In genomic region chr16:50646345-50646744, GRCh38 we compare ENCODE assay signal across 3 cellular contexts.
TF ChIP-seq lines count a peak whose summit lies in the region.

No MANE protein-coding gene starts in this region.

TF ChIP-seq in GM23338, 12 proteins besides CTCF, POLR2A, EP300 and RAD21 (continues in another document):
- TF ChIP-seq EZH2phosphoT487 (IDR thresholded peaks at IDR 0.05; ENCODE audit: unreplicated experiment) = no peak
- no peak for TF ChIP-seq ZNF462 (CRISPR knock-in tag; IDR thresholded peaks at IDR 0.05)
- no peak for TF ChIP-seq JUNB (IDR thresholded peaks at IDR 0.05; ENCODE audit: unreplicated experiment)
- no peak for TF ChIP-seq CREB1 (CRISPR knock-in tag; IDR thresholded peaks at IDR 0.05; ENCODE audit: low read depth)

TF ChIP-seq in H1, 55 proteins besides CTCF, POLR2A, EP300 and RAD21:
- TF ChIP-seq CEBPB (IDR thresholded peaks at IDR 0.05; ENCODE audit: low read depth, low read length) (no peak), BCL11A (IDR thresholded peaks at IDR 0.05; ENCODE audit: low read depth in 2 of 2, low read length in 2 of 2) (no peak), KDM5A (IDR thresholded peaks at IDR 0.05; ENCODE audit: low read length) (no peak), TAF7 (optimal IDR thresholded peaks at IDR 0.05; ENCODE audit: borderline replicate concordance, low read depth, low read length) (no peak), PHF8 (conservative IDR thresholded peaks at IDR 0.05; ENCODE audit: low read depth, low read length) (no peak), CHD7 (IDR thresholded peaks at IDR 0.05; ENCODE audit: insufficient replicate concordance, low read length) (no peak)

TF ChIP-seq in HepG2, 621 proteins besides CTCF, POLR2A, EP300 and RAD21:
- TF ChIP-seq AGO2 (optimal IDR thresholded peaks at IDR 0.05; ENCODE audit: low read depth, low read length) (peak; percentile 85), RBM22 (optimal IDR thresholded peaks at IDR 0.05; ENCODE audit: low read length) (peak; percentile 57), CENPX (CRISPR knock-in tag; IDR thresholded peaks at IDR 0.05) (no peak), RORA (CRISPR knock-in tag; IDR thresholded peaks at IDR 0.05) (no peak)
TF ChIP-seq in HepG2: peak in this region for 2.
